ENCODE assay signal across 17 cellular contexts in genomic region chr10:77457266-77457665, GRCh38.
DNase-seq lines count a peak whose midpoint lies in the region; ATAC-seq, FAIRE-seq and TF ChIP-seq lines count a peak whose summit lies in the region.
"Had no signal": no experiment of that assay in that cellular context is flagged by ENCODE, and none has a peak within 500 bp of the region (broad histone marks: within the 10 kb centered on the region; RNA-seq: fewer than 3 reads in every experiment).

No MANE protein-coding gene starts in this region.

- H4K91ac ChIP-seq in mesenchymal stem cell (ENCODE audit: low read length) = peak overlapping the region; percentile 22

- no peaks in the 10 kb centered on the region for H3K36me3 ChIP-seq in Caco-2 (ENCODE audit: control insufficient read depth, insufficient read depth, low read length)
- H3K36me3 ChIP-seq in mesenchymal stem cell (ENCODE audit: control insufficient read depth in 1 of 2, insufficient read depth in 2 of 2, low read depth in 1 of 2, low read length in 2 of 2) = peaks cover 0 to 3% of the 10 kb centered on the region in 2 experiments
- H3K36me3 ChIP-seq in kidney (ENCODE audit: control insufficient read depth in 1 of 2, insufficient read depth in 2 of 2, low read length in 2 of 2) = no peaks in the 10 kb centered on the region

- H3K9ac ChIP-seq in mesenchymal stem cell (ENCODE audit: low read length) (no peak overlapping the region), kidney (ENCODE audit: low read length in 2 of 2) (no peak overlapping the region)

- H3K18ac ChIP-seq in mesenchymal stem cell (ENCODE audit: low read depth in 1 of 2, low read length in 2 of 2) = no peak overlapping the region

- H3K27ac ChIP-seq in mesenchymal stem cell (ENCODE audit: low read length, poor library complexity, severe bottlenecking) = no peak overlapping the region
- no peak overlapping the region for H3K27ac ChIP-seq in kidney (ENCODE audit: low read depth in 2 of 2, low read length in 2 of 2)

- FAIRE-seq in kidney (lab: Jason Lieb, UNC) = no peak
- FAIRE-seq: GM12892, H54 had no signal

- H2BK120ac ChIP-seq in mesenchymal stem cell (ENCODE audit: low read depth, low read length) = no peak overlapping the region

- no peak overlapping the region for H3K4me3 Mint-ChIP-seq in Caco-2 (ENCODE audit: unreplicated experiment)
- no peak overlapping the region for H3K4me3 Mint-ChIP-seq in T-helper 2 cell treated with Interferon-gamma antibody and Interleukin-4, amounts not matched to agents 5 μg/mL and 100 μg/mL, for 36 hours
- H3K4me3 Mint-ChIP-seq: CD4-positive, alpha-beta T cell; IgD-negative memory B cell had no signal

- H2AFZ ChIP-seq in mesenchymal stem cell (ENCODE audit: low read depth, low read length) = no peak overlapping the region

- H3K27me3 Mint-ChIP-seq in Caco-2 (ENCODE audit: insufficient read depth, unreplicated experiment) = no peaks in the 10 kb centered on the region
- no peaks in the 10 kb centered on the region for H3K27me3 Mint-ChIP-seq in T-helper 2 cell treated with Interferon-gamma antibody and Interleukin-4, amounts not matched to agents 5 μg/mL and 100 μg/mL, for 36 hours (ENCODE audit: low read depth)
- H3K27me3 Mint-ChIP-seq: CD4-positive, alpha-beta T cell; IgD-negative memory B cell had no signal

- H4K8ac ChIP-seq in mesenchymal stem cell (ENCODE audit: low read length) = no peak overlapping the region

- H3K4me3 ChIP-seq in Caco-2 (ENCODE audit: low read depth, low read length) (no peak overlapping the region), mesenchymal stem cell (ENCODE audit: insufficient read depth in 1 of 2, low read depth in 1 of 2, low read length in 2 of 2) (no peak overlapping the region), kidney (ENCODE audit: low read length in 2 of 2) (no peak overlapping the region)

- CTCF ChIA-PET in Caco-2 (lab: Charles Lee) = no interaction called here

- no peak overlapping the region for H2BK12ac ChIP-seq in mesenchymal stem cell (ENCODE audit: low read length in 2 of 2)

- H3K4me1 ChIP-seq in Caco-2 (peaks cover 16% of the 10 kb centered on the region), mesenchymal stem cell (ENCODE audit: control insufficient read depth, insufficient read depth, low read depth, low read length) (peaks cover 12% of the 10 kb centered on the region), kidney (ENCODE audit: control insufficient read depth in 1 of 2, insufficient read depth in 1 of 2, low read depth in 1 of 2, low read length in 2 of 2) (no peaks in the 10 kb centered on the region)

- WGBS in mesenchymal stem cell = 95% methylated on average over 1 of the region's 1 CpG

- no peaks in the 10 kb centered on the region for H3K9me3 ChIP-seq in Caco-2
- no peaks in the 10 kb centered on the region for H3K9me3 ChIP-seq in mesenchymal stem cell (ENCODE audit: control insufficient read depth, low read length)
- no peaks in the 10 kb centered on the region for H3K9me3 ChIP-seq in kidney (ENCODE audit: control insufficient read depth in 1 of 2, low read length in 2 of 2)

- no TSS peak for BruUV-seq in Caco-2 (replicated peaks; lab: Mats Ljungman, UMichigan)

- no peaks in the 10 kb centered on the region for H3K36me3 Mint-ChIP-seq in Caco-2 (ENCODE audit: insufficient read depth, unreplicated experiment)
- H3K36me3 Mint-ChIP-seq in T-helper 2 cell treated with Interferon-gamma antibody and Interleukin-4, amounts not matched to agents 5 μg/mL and 100 μg/mL, for 36 hours (ENCODE audit: low read depth) = no peaks in the 10 kb centered on the region

- no peak overlapping the region for H2BK5ac ChIP-seq in mesenchymal stem cell (ENCODE audit: low read depth, low read length, poor library complexity, severe bottlenecking)

- H3K4me2 ChIP-seq in mesenchymal stem cell (ENCODE audit: low read length, poor library complexity, severe bottlenecking) = no peak overlapping the region

- ATAC-seq in GM19351 (IDR thresholded peaks at IDR 0.05; ENCODE audit: unreplicated experiment) = no peak

- peak overlapping the region; percentile 24 for H3K27ac Mint-ChIP-seq in Caco-2 (ENCODE audit: unreplicated experiment)
- H3K27ac Mint-ChIP-seq in T-helper 2 cell treated with Interferon-gamma antibody and Interleukin-4, amounts not matched to agents 5 μg/mL and 100 μg/mL, for 36 hours = no peak overlapping the region
- H3K27ac Mint-ChIP-seq: CD4-positive, alpha-beta T cell; IgD-negative memory B cell had no signal

- POLR2A ChIA-PET in Caco-2 (lab: Charles Lee) = no interaction called here

- H3K9me3 Mint-ChIP-seq in Caco-2 (ENCODE audit: unreplicated experiment) = no peaks in the 10 kb centered on the region
- H3K9me3 Mint-ChIP-seq in T-helper 2 cell treated with Interferon-gamma antibody and Interleukin-4, amounts not matched to agents 5 μg/mL and 100 μg/mL, for 36 hours = no peaks in the 10 kb centered on the region
- H3K9me3 Mint-ChIP-seq: CD4-positive, alpha-beta T cell; IgD-negative memory B cell had no signal

- H3K4ac ChIP-seq in mesenchymal stem cell (ENCODE audit: low read depth in 1 of 2, low read length in 2 of 2) = no peak overlapping the region

- H2BK15ac ChIP-seq in mesenchymal stem cell (ENCODE audit: low read depth, poor library complexity, severe bottlenecking) = no peak overlapping the region

- intact Hi-C loops in Caco-2 (cut with micrococcal nuclease; ENCODE audit: unreplicated experiment) = no loop called here
- intact Hi-C loops in kidney (cut with DNase I) = no loop called here

- DNase-seq in Caco-2 = no peak
- DNase-seq in NCI-H345 (lab: John Stamatoyannopoulos, UW) = peak; percentile 36
- DNase-seq in SHP77 treated with DMSO at 0.1 percent for 48 hours (lab: John Stamatoyannopoulos, UW) = peak; percentile 1
- no peak for DNase-seq in mesenchymal stem cell
- DNase-seq in T-helper 2 cell treated with Interferon-gamma antibody and Interleukin-4, amounts not matched to agents 5 μg/mL and 100 μg/mL, for 36 hours (ENCODE audit: low spot score) = no peak
- DNase-seq in H4 (ENCODE audit: low spot score) = no peak
- DNase-seq in kidney = no peak
- DNase-seq: ACHN; C1 segment of cervical spinal cord; CD4-positive, alpha-beta T cell; DND-41; GDM1; KG1 had no signal

- H3K4me1 Mint-ChIP-seq in Caco-2 (ENCODE audit: low read depth, unreplicated experiment) = peaks cover 43% of the 10 kb centered on the region
- no peaks in the 10 kb centered on the region for H3K4me1 Mint-ChIP-seq in T-helper 2 cell treated with Interferon-gamma antibody and Interleukin-4, amounts not matched to agents 5 μg/mL and 100 μg/mL, for 36 hours (ENCODE audit: low read depth)

- H3K27me3 ChIP-seq in Caco-2 (replicated peaks; ENCODE audit: control insufficient read depth, insufficient read depth, low read length) = no peaks in the 10 kb centered on the region
- H3K27me3 ChIP-seq in mesenchymal stem cell (ENCODE audit: control insufficient read depth in 1 of 2, insufficient read depth in 1 of 2, low read length in 2 of 2) = no peaks in the 10 kb centered on the region

- H3K14ac ChIP-seq in mesenchymal stem cell (ENCODE audit: low read length in 2 of 2) = no peak overlapping the region

- no peak overlapping the region for H2AK5ac ChIP-seq in mesenchymal stem cell (ENCODE audit: low read length, severe bottlenecking)

- TF ChIP-seq CTCF in Caco-2 (IDR thresholded peaks at IDR 0.05; ENCODE audit: insufficient read depth in 1 of 2, low read depth in 1 of 2, low read length in 1 of 2, severe bottlenecking in 1 of 2, unreplicated experiment in 1 of 2) (no peak), kidney (IDR thresholded peaks at IDR 0.05; ENCODE audit: borderline replicate concordance, extremely low read depth, insufficient read depth) (no peak)

- peaks cover 16% of the 10 kb centered on the region for H3K79me1 ChIP-seq in mesenchymal stem cell (replicated peaks; ENCODE audit: low read length, poor library complexity, severe bottlenecking)

- no peak overlapping the region for H3K23ac ChIP-seq in mesenchymal stem cell (ENCODE audit: low read length in 2 of 2)

Comparison
In these comparisons a context has a peak if more than half of its experiments do, and no peak if none do; other contexts are left out.
1. DNase-seq: peak in NCI-H345 (single experiment) and SHP77 treated with DMSO at 0.1 percent for 48 hours (single experiment); none in Caco-2 (0 of 2), mesenchymal stem cell (single experiment), T-helper 2 cell treated with Interferon-gamma antibody and Interleukin-4, amounts not matched to agents 5 μg/mL and 100 μg/mL, for 36 hours (single experiment), H4 (single experiment) and kidney (single experiment).